ENCODE assay signal across 35 cellular contexts in the genomic region with DNA sequence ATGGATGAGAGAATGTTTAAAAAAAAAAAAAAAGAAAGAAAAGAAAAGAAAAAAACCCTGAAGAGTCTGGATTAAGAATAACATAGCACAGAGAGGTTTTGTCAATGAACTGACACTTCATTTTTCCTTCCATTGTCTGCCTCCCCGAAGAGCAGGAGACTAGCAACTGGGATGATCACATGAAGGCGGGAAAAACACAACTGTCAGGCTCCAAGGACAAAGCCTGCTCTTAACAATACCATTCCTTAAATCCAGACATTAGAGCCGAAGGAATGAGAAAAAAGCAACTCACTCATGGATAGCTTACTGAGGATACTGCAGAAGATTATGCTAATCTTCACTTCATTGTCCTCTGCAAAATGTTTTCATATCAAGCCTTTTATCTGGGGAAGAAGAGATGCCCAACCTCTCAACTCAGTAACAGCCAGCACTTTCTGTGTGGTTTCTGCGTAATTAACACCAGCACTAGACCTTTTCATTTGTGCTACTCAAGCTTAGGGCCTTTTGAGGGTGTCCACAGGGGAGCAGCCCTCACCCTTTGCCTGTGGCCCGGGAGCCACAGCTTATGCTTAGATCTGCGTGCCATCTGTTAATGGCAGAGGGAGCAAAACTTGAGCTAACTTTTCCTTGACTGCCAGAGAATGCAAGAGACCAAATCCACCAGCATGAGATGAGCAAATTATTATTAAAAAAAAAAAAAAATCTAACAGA.
DNase-seq lines count a peak whose midpoint lies in the region; ATAC-seq and TF ChIP-seq lines count a peak whose summit lies in the region.
"Had no signal": no experiment of that assay in that cellular context is flagged by ENCODE, and none has a peak within 500 bp of the region (broad histone marks: within the 10 kb centered on the region; RNA-seq: fewer than 3 reads in every experiment).

No MANE protein-coding gene starts in this region.

- peaks cover 5% of the 10 kb centered on the region for H3K9me3 Mint-ChIP-seq in glutamatergic neuron (ENCODE audit: unreplicated experiment)
- H3K9me3 Mint-ChIP-seq: activated CD4-positive, alpha-beta memory T cell treated with anti-CD3 and anti-CD28 coated beads for 36 hours; central memory CD8-positive, alpha-beta T cell; dendritic cell treated with granulocyte-macrophage colony-stimulating factor and Interleukin-4, amounts not matched to agents 40 ng/mL and 50 ng/mL, for 4 days; naive B cell; stimulated activated effector memory CD8-positive, alpha-beta T cell treated with anti-CD3 and anti-CD28 coated beads, Interleukin-12 subunit alpha, Interleukin-12 subunit beta, amount 100 ng/mL, for 72 hours; T-helper 1 cell treated with Interleukin-12 subunit alpha and Interleukin-12 subunit beta and Interleukin-4 antibody, amounts not matched to agents 30 μg/mL and 1 μg/mL, for 36 hours; type B pancreatic cell had no signal

- peak overlapping the region; percentile 57 for H3K27ac Mint-ChIP-seq in glutamatergic neuron (ENCODE audit: unreplicated experiment)
- H3K27ac Mint-ChIP-seq: activated CD4-positive, alpha-beta memory T cell treated with anti-CD3 and anti-CD28 coated beads for 36 hours; dendritic cell treated with granulocyte-macrophage colony-stimulating factor and Interleukin-4, amounts not matched to agents 40 ng/mL and 50 ng/mL, for 4 days; naive B cell; stimulated activated effector memory CD8-positive, alpha-beta T cell treated with anti-CD3 and anti-CD28 coated beads, Interleukin-12 subunit alpha, Interleukin-12 subunit beta, amount 100 ng/mL, for 72 hours; T-helper 1 cell treated with Interleukin-12 subunit alpha and Interleukin-12 subunit beta and Interleukin-4 antibody, amounts not matched to agents 30 μg/mL and 1 μg/mL, for 36 hours; type B pancreatic cell had no signal

- peaks cover 19% of the 10 kb centered on the region for H3K4me1 Mint-ChIP-seq in glutamatergic neuron (ENCODE audit: low read depth, unreplicated experiment)
- H3K4me1 Mint-ChIP-seq: central memory CD8-positive, alpha-beta T cell; naive B cell; stimulated activated effector memory CD8-positive, alpha-beta T cell treated with anti-CD3 and anti-CD28 coated beads, Interleukin-12 subunit alpha, Interleukin-12 subunit beta, amount 100 ng/mL, for 72 hours had no signal

- H3K27me3 Mint-ChIP-seq in glutamatergic neuron (ENCODE audit: unreplicated experiment): peaks cover 2% of the 10 kb centered on the region

- ATAC-seq in HG03139 (IDR thresholded peaks at IDR 0.05; ENCODE audit: unreplicated experiment): no peak
- no peak for ATAC-seq in HG03520 (IDR thresholded peaks at IDR 0.05; ENCODE audit: unreplicated experiment)
- ATAC-seq: Panc1, SK-N-SH treated with all-trans-retinoic acid at 6 μM for 48 hours had no signal

- DNase-seq in NCI-H1417 (lab: John Stamatoyannopoulos, UW) (peak in 2 of 3 experiments; percentile 49 to 80), NCI-H1417 treated with DMSO at 0.1 percent for 48 hours (lab: John Stamatoyannopoulos, UW) (no peak), NCI-H82 (lab: John Stamatoyannopoulos, UW) (peak; percentile 84), glutamatergic neuron (no peak), NOMO-1 treated with DMSO at 0.1 percent for 48 hours (lab: John Stamatoyannopoulos, UW; ENCODE audit: unreplicated experiment) (no peak)
- no peak for DNase-seq in central memory CD4-positive, alpha-beta T cell
- DNase-seq: 8988T; activated CD4-positive, alpha-beta memory T cell treated with anti-CD3 and anti-CD28 coated beads for 36 hours; activated CD4-positive, alpha-beta T cell treated with anti-CD3 and anti-CD28 coated beads for 1 hour; activated CD8-positive, alpha-beta memory T cell treated with anti-CD3 and anti-CD28 coated beads, Interleukin-2, amount 50 U/mL, for 4 hours; activated naive CD4-positive, alpha-beta T cell treated with Interleukin-2 at 50 U/mL for 16 hours; adrenal gland; EL; foreskin fibroblast; H7; head of caudate nucleus; KG1; kidney; midbrain; MM.1S; naive B cell; NCI-H1105 treated with DMSO at 0.1 percent for 48 hours; NCI-H510A; Right ventricle myocardium superior; stimulated activated CD4-positive, alpha-beta T cell treated with anti-CD3 and anti-CD28 coated beads, Interleukin-15, amount 100 ng/mL, for 24 hours; substantia nigra had no signal

- TF ChIP-seq CTCF in glutamatergic neuron (IDR thresholded peaks at IDR 0.05; ENCODE audit: partially characterized antibody, unreplicated experiment): no peak

- H3K4me3 Mint-ChIP-seq in glutamatergic neuron (ENCODE audit: unreplicated experiment): no peak overlapping the region
- H3K4me3 Mint-ChIP-seq: activated CD4-positive, alpha-beta memory T cell treated with anti-CD3 and anti-CD28 coated beads for 36 hours; central memory CD8-positive, alpha-beta T cell; dendritic cell treated with granulocyte-macrophage colony-stimulating factor and Interleukin-4, amounts not matched to agents 40 ng/mL and 50 ng/mL, for 4 days; naive B cell; stimulated activated effector memory CD8-positive, alpha-beta T cell treated with anti-CD3 and anti-CD28 coated beads, Interleukin-12 subunit alpha, Interleukin-12 subunit beta, amount 100 ng/mL, for 72 hours; T-helper 1 cell treated with Interleukin-12 subunit alpha and Interleukin-12 subunit beta and Interleukin-4 antibody, amounts not matched to agents 30 μg/mL and 1 μg/mL, for 36 hours; type B pancreatic cell had no signal

- no peaks in the 10 kb centered on the region for H3K36me3 Mint-ChIP-seq in glutamatergic neuron (ENCODE audit: unreplicated experiment)
- H3K36me3 Mint-ChIP-seq: activated CD4-positive, alpha-beta memory T cell treated with anti-CD3 and anti-CD28 coated beads for 36 hours; naive B cell; stimulated activated effector memory CD8-positive, alpha-beta T cell treated with anti-CD3 and anti-CD28 coated beads, Interleukin-12 subunit alpha, Interleukin-12 subunit beta, amount 100 ng/mL, for 72 hours; type B pancreatic cell had no signal

Comparison
In these comparisons a context has a peak if more than half of its experiments do, and no peak if none do; other contexts are left out.
1. DNase-seq: peak in NCI-H1417 (2 of 3) and NCI-H82 (single experiment); none in NCI-H1417 treated with DMSO at 0.1 percent for 48 hours (single experiment), glutamatergic neuron (single experiment), NOMO-1 treated with DMSO at 0.1 percent for 48 hours (single experiment) and central memory CD4-positive, alpha-beta T cell (single experiment).